1 cellular context compared by ENCODE assay signal in the genomic region with DNA sequence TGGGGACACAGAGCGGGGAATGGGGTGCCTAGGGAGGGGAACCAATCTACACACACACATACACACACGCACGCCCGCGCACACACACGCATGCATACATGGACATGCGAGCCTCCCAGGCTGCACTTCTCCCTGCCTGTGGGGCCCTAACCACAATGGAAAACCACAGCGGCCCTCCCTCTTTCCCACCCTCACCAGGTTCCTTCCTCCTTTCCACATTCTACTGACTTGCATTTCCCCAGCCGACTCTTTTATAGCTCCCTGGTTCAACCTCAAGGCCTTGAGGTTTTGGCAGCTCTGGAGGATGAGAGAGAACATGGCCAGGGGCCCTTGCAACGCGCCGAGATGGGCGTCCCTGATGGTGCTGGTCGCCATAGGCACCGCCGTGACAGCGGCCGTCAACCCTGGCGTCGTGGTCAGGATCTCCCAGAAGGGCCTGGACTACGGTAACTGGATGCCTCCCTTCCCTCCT.
TF ChIP-seq lines count a peak whose summit lies in the region.

Gene BPI, plus strand, starts transcription at position 249 of the 472 bp plus-strand sequence. Its CDS starts 68 bp downstream, at position 317.

TF ChIP-seq in SK-N-SH treated with all-trans-retinoic acid at 6 μM for 48 hours, 23 proteins besides CTCF, POLR2A, EP300 and RAD21 (continued from another document):
- no peak for TF ChIP-seq ARNTL (CRISPR knock-in tag; IDR thresholded peaks at IDR 0.05; ENCODE audit: borderline replicate concordance, low read depth)
